38 cellular contexts compared by ENCODE assay signal in the genomic region with DNA sequence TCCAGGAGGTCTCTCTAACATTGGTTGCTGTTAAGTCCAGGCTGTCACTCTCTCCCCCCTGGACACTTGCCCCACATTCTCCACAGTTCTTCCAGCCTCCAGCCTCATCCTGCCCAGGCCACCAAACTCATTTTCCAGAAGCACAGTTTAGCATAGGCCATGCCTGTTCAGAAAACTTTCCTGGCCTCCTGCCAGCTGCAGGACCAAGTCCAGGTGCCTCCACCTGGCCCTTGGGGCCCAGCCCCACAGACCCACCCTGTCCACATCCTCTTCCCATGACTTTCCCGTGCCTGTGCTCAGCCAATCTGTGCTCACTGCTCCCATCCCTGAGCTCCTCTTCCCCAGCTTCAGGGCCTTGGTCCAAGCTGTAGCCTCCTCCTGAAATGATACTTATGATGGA.
"Had no signal": no experiment of that assay in that cellular context is flagged by ENCODE, and none has a peak within 500 bp of the region (broad histone marks: within the 10 kb centered on the region; RNA-seq: fewer than 3 reads in every experiment).

No MANE protein-coding gene starts in this region.

- ATAC-seq: activated CD8-positive, alpha-beta memory T cell treated with anti-CD3 and anti-CD28 coated beads, Interleukin-2, amount 10 ng/mL, durations not matched to agents 7 days and 5 days; activated CD8-positive, alpha-beta T cell treated with anti-CD3 and anti-CD28 coated beads, Interleukin-2, amount 10 ng/mL, durations not matched to agents 7 days and 5 days; activated naive CD8-positive, alpha-beta T cell treated with anti-CD3 and anti-CD28 coated beads, Interleukin-2, amount 50 U/mL, for 24 hours had no signal

- H3K9me3 Mint-ChIP-seq: activated CD4-positive, alpha-beta T cell treated with anti-CD3 and anti-CD28 coated beads, Interleukin-2, amount 10 ng/mL, durations not matched to agents 24 days and 14 days; activated naive CD4-positive, alpha-beta T cell treated with anti-CD3 and anti-CD28 coated beads, Interleukin-2, amount 50 U/mL, for 24 hours; activated naive CD8-positive, alpha-beta T cell treated with anti-CD3 and anti-CD28 coated beads, Interleukin-2, amount 50 U/mL, for 24 hours; activated T-helper 2 cell treated with anti-CD3 and anti-CD28 coated beads, Interferon-gamma antibody, Interleukin-2, Interleukin-4, amounts not matched to agents 10 μg/mL and 5 μg/mL and 100 μg/mL, durations not matched to agents 14 hours and 24 hours and 36 hours; central memory CD8-positive, alpha-beta T cell; T-helper 1 cell treated with Interleukin-12 subunit alpha and Interleukin-12 subunit beta and Interleukin-4 antibody, amounts not matched to agents 30 μg/mL and 1 μg/mL, for 36 hours; T-helper 2 cell treated with Interferon-gamma antibody and Interleukin-4, amounts not matched to agents 5 μg/mL and 100 μg/mL, for 36 hours had no signal

- H3K4me3 Mint-ChIP-seq: activated B cell treated with CpG ODN at 0.5 μM for 24 hours; activated CD4-positive, alpha-beta memory T cell treated with anti-CD3 and anti-CD28 coated beads for 36 hours; activated CD4-positive, alpha-beta T cell treated with anti-CD3 and anti-CD28 coated beads, Interleukin-2, amount 10 ng/mL, durations not matched to agents 24 days and 14 days; activated CD8-positive, alpha-beta memory T cell treated with anti-CD3 and anti-CD28 coated beads, Interleukin-2, amount 10 ng/mL, durations not matched to agents 7 days and 5 days; activated CD8-positive, alpha-beta T cell treated with anti-CD3 and anti-CD28 coated beads, Interleukin-2, amount 10 ng/mL, durations not matched to agents 7 days and 5 days; activated naive CD4-positive, alpha-beta T cell treated with anti-CD3 and anti-CD28 coated beads, Interleukin-2, amount 10 ng/mL, durations not matched to agents 7 days and 5 days; activated naive CD4-positive, alpha-beta T cell treated with anti-CD3 and anti-CD28 coated beads, Interleukin-2, amount 50 U/mL, for 24 hours; activated naive CD8-positive, alpha-beta T cell; activated naive CD8-positive, alpha-beta T cell treated with anti-CD3 and anti-CD28 coated beads, Interleukin-2, amount 10 ng/mL, durations not matched to agents 7 days and 5 days; activated naive CD8-positive, alpha-beta T cell treated with anti-CD3 and anti-CD28 coated beads, Interleukin-2, amount 50 U/mL, for 24 hours; activated T-cell treated with anti-CD3 and anti-CD28 coated beads, Interleukin-2, amount 50 U/mL, for 24 hours; brain; central memory CD8-positive, alpha-beta T cell; T-helper 1 cell treated with Interleukin-12 subunit alpha and Interleukin-12 subunit beta and Interleukin-4 antibody, amounts not matched to agents 30 μg/mL and 1 μg/mL, for 36 hours; T-helper 2 cell treated with Interferon-gamma antibody and Interleukin-4, amounts not matched to agents 5 μg/mL and 100 μg/mL, for 36 hours had no signal

- DNase-seq: activated B cell treated with CpG ODN at 0.5 μM for 24 hours; activated CD4-positive, alpha-beta memory T cell treated with anti-CD3 and anti-CD28 coated beads for 36 hours; activated CD4-positive, alpha-beta T cell treated with anti-CD3 and anti-CD28 coated beads for 4 hours; activated CD4-positive, alpha-beta T cell treated with anti-CD3 and anti-CD28 coated beads, Interleukin-2, amount 10 ng/mL, durations not matched to agents 24 days and 14 days; activated CD4-positive, alpha-beta T cell treated with anti-CD3 and anti-CD28 coated beads, Interleukin-2, amount 50 U/mL, for 1 hour; activated CD4-positive, alpha-beta T cell treated with anti-CD3 and anti-CD28 coated beads, Interleukin-2, amount 50 U/mL, for 4 hours; activated CD4-positive, CD25-positive, alpha-beta regulatory T cell treated with anti-CD3 and anti-CD28 coated beads, Interleukin-2, amount 50 U/mL, for 72 hours; activated CD8-positive, alpha-beta memory T cell treated with anti-CD3 and anti-CD28 coated beads for 24 hours; activated CD8-positive, alpha-beta memory T cell treated with anti-CD3 and anti-CD28 coated beads, Interleukin-2, amount 10 ng/mL, durations not matched to agents 7 days and 5 days; activated CD8-positive, alpha-beta memory T cell treated with anti-CD3 and anti-CD28 coated beads, Interleukin-2, amount 50 U/mL, for 48 hours; activated CD8-positive, alpha-beta T cell treated with anti-CD3 and anti-CD28 coated beads, Interleukin-2, amount 10 ng/mL, durations not matched to agents 7 days and 5 days; activated effector memory CD4-positive, alpha-beta T cell treated with Interleukin-2 at 50 U/mL for 16 hours; activated gamma-delta T cell; activated naive CD4-positive, alpha-beta T cell treated with anti-CD3 and anti-CD28 coated beads, Interleukin-2, amount 10 ng/mL, durations not matched to agents 7 days and 5 days; activated naive CD4-positive, alpha-beta T cell treated with Interleukin-2 at 50 U/mL for 16 hours; activated naive CD8-positive, alpha-beta T cell treated with anti-CD3 and anti-CD28 coated beads, Interleukin-2, amount 10 ng/mL, durations not matched to agents 7 days and 5 days; activated naive CD8-positive, alpha-beta T cell treated with anti-CD3 and anti-CD28 coated beads, Interleukin-2, amount 50 U/mL, for 24 hours; activated T-cell treated with anti-CD3 and anti-CD28 coated beads, Interleukin-2, amount 50 U/mL, for 24 hours; activated T-cell treated with anti-CD3 and anti-CD28 coated beads, Interleukin-2, amount 50 U/mL, for 48 hours; amygdala; anterior cingulate cortex; caudate nucleus; cerebellar nuclear complex; T-helper 1 cell; T-helper 2 cell; T-helper 9 cell had no signal

- H3K27ac Mint-ChIP-seq: activated B cell treated with CpG ODN at 0.5 μM for 24 hours; activated CD4-positive, alpha-beta memory T cell treated with anti-CD3 and anti-CD28 coated beads for 36 hours; activated CD4-positive, alpha-beta T cell treated with anti-CD3 and anti-CD28 coated beads, Interleukin-2, amount 10 ng/mL, durations not matched to agents 24 days and 14 days; activated CD8-positive, alpha-beta memory T cell treated with anti-CD3 and anti-CD28 coated beads, Interleukin-2, amount 10 ng/mL, durations not matched to agents 7 days and 5 days; activated CD8-positive, alpha-beta T cell treated with anti-CD3 and anti-CD28 coated beads, Interleukin-2, amount 10 ng/mL, durations not matched to agents 7 days and 5 days; activated naive CD4-positive, alpha-beta T cell treated with anti-CD3 and anti-CD28 coated beads, Interleukin-2, amount 10 ng/mL, durations not matched to agents 7 days and 5 days; activated naive CD4-positive, alpha-beta T cell treated with anti-CD3 and anti-CD28 coated beads, Interleukin-2, amount 50 U/mL, for 24 hours; activated naive CD8-positive, alpha-beta T cell; activated naive CD8-positive, alpha-beta T cell treated with anti-CD3 and anti-CD28 coated beads, Interleukin-2, amount 10 ng/mL, durations not matched to agents 7 days and 5 days; activated naive CD8-positive, alpha-beta T cell treated with anti-CD3 and anti-CD28 coated beads, Interleukin-2, amount 50 U/mL, for 24 hours; activated T-cell treated with anti-CD3 and anti-CD28 coated beads, Interleukin-2, amount 50 U/mL, for 24 hours; activated T-helper 2 cell treated with anti-CD3 and anti-CD28 coated beads, Interferon-gamma antibody, Interleukin-2, Interleukin-4, amounts not matched to agents 10 μg/mL and 5 μg/mL and 100 μg/mL, durations not matched to agents 14 hours and 24 hours and 36 hours; T-helper 1 cell treated with Interleukin-12 subunit alpha and Interleukin-12 subunit beta and Interleukin-4 antibody, amounts not matched to agents 30 μg/mL and 1 μg/mL, for 36 hours; T-helper 2 cell treated with Interferon-gamma antibody and Interleukin-4, amounts not matched to agents 5 μg/mL and 100 μg/mL, for 36 hours had no signal

- H3K27me3 ChIP-seq: ascending aorta, cardiac muscle cell had no signal

- H3K36me3 ChIP-seq: ascending aorta, cardiac muscle cell had no signal

- H3K27me3 Mint-ChIP-seq: activated B cell treated with CpG ODN at 0.5 μM for 24 hours; activated CD4-positive, alpha-beta memory T cell treated with anti-CD3 and anti-CD28 coated beads for 36 hours; activated CD4-positive, alpha-beta T cell treated with anti-CD3 and anti-CD28 coated beads, Interleukin-2, amount 10 ng/mL, durations not matched to agents 24 days and 14 days; activated CD8-positive, alpha-beta memory T cell treated with anti-CD3 and anti-CD28 coated beads, Interleukin-2, amount 10 ng/mL, durations not matched to agents 7 days and 5 days; activated naive CD4-positive, alpha-beta T cell treated with anti-CD3 and anti-CD28 coated beads, Interleukin-2, amount 10 ng/mL, durations not matched to agents 7 days and 5 days; activated naive CD4-positive, alpha-beta T cell treated with anti-CD3 and anti-CD28 coated beads, Interleukin-2, amount 50 U/mL, for 24 hours; activated naive CD8-positive, alpha-beta T cell; activated naive CD8-positive, alpha-beta T cell treated with anti-CD3 and anti-CD28 coated beads, Interleukin-2, amount 10 ng/mL, durations not matched to agents 7 days and 5 days; activated naive CD8-positive, alpha-beta T cell treated with anti-CD3 and anti-CD28 coated beads, Interleukin-2, amount 50 U/mL, for 24 hours; activated T-cell treated with anti-CD3 and anti-CD28 coated beads, Interleukin-2, amount 50 U/mL, for 24 hours; central memory CD8-positive, alpha-beta T cell had no signal

- H3K4me1 Mint-ChIP-seq: activated B cell treated with CpG ODN at 0.5 μM for 24 hours; activated CD4-positive, alpha-beta T cell treated with anti-CD3 and anti-CD28 coated beads, Interleukin-2, amount 10 ng/mL, durations not matched to agents 24 days and 14 days; activated CD8-positive, alpha-beta memory T cell treated with anti-CD3 and anti-CD28 coated beads, Interleukin-2, amount 10 ng/mL, durations not matched to agents 7 days and 5 days; activated naive CD4-positive, alpha-beta T cell treated with anti-CD3 and anti-CD28 coated beads, Interleukin-2, amount 10 ng/mL, durations not matched to agents 7 days and 5 days; activated naive CD4-positive, alpha-beta T cell treated with anti-CD3 and anti-CD28 coated beads, Interleukin-2, amount 50 U/mL, for 24 hours; activated naive CD8-positive, alpha-beta T cell treated with anti-CD3 and anti-CD28 coated beads, Interleukin-2, amount 10 ng/mL, durations not matched to agents 7 days and 5 days; activated naive CD8-positive, alpha-beta T cell treated with anti-CD3 and anti-CD28 coated beads, Interleukin-2, amount 50 U/mL, for 24 hours; central memory CD8-positive, alpha-beta T cell had no signal

- H3K27ac ChIP-seq: ascending aorta, cardiac muscle cell, VCaP had no signal

- H3K4me3 ChIP-seq: ascending aorta, cardiac muscle cell had no signal

- H3K4me1 ChIP-seq: ascending aorta had no signal

- H3K36me3 Mint-ChIP-seq: activated CD4-positive, alpha-beta memory T cell treated with anti-CD3 and anti-CD28 coated beads for 36 hours; activated CD8-positive, alpha-beta memory T cell treated with anti-CD3 and anti-CD28 coated beads, Interleukin-2, amount 10 ng/mL, durations not matched to agents 7 days and 5 days; activated naive CD4-positive, alpha-beta T cell treated with anti-CD3 and anti-CD28 coated beads, Interleukin-2, amount 10 ng/mL, durations not matched to agents 7 days and 5 days; activated naive CD4-positive, alpha-beta T cell treated with anti-CD3 and anti-CD28 coated beads, Interleukin-2, amount 50 U/mL, for 24 hours; activated naive CD8-positive, alpha-beta T cell; activated naive CD8-positive, alpha-beta T cell treated with anti-CD3 and anti-CD28 coated beads, Interleukin-2, amount 10 ng/mL, durations not matched to agents 7 days and 5 days; brain had no signal

- FAIRE-seq: bronchial epithelial cell, TTC549 had no signal

- H3K9me3 ChIP-seq: ascending aorta had no signal
